Comparison of ENCODE assay signal across 1 cellular context in the genomic region with DNA sequence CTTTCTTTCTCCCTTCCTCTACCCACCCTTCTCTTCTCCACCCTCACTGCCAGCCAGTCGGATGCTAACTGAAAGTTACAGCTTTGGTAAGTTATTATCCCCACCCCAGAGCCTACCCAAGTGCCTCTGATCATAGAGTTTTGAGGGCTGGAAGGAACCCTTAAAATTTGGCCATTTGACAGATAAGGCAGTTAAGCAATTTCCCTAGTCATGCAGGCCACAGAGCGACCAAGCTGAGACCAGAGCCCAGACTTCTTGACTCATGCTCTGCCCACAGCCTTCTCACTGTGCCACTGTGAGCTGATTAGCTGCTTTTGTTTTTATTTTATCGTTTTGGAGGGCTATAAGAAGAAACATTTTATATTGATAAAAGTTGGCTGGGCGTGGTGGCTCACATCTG.
TF ChIP-seq lines count a peak whose summit lies in the region.

No MANE protein-coding gene starts in this region.

TF ChIP-seq in SK-N-SH, 30 proteins besides CTCF, POLR2A, EP300 and RAD21:
- no peak for TF ChIP-seq EZH2phosphoT487 (IDR thresholded peaks at IDR 0.05; ENCODE audit: borderline replicate concordance, low read depth)
- no peak for TF ChIP-seq FOXJ3 (CRISPR knock-in tag; IDR thresholded peaks at IDR 0.05)
- no peak for TF ChIP-seq MEF2A (IDR thresholded peaks at IDR 0.05; ENCODE audit: borderline replicate concordance, low read depth)
- no peak for TF ChIP-seq USF2 (IDR thresholded peaks at IDR 0.05; ENCODE audit: borderline replicate concordance, low read depth, low read length)
- no peak for TF ChIP-seq FOSL2 (IDR thresholded peaks at IDR 0.05; ENCODE audit: borderline replicate concordance, low read depth)
- no peak for TF ChIP-seq NFIC (IDR thresholded peaks at IDR 0.05; ENCODE audit: borderline replicate concordance)
- no peak for TF ChIP-seq TAF1 (IDR thresholded peaks at IDR 0.05; ENCODE audit: borderline replicate concordance, low read depth, low read length)
- no peak for TF ChIP-seq CHD2 (IDR thresholded peaks at IDR 0.05; ENCODE audit: low read length, partially characterized antibody)
- TF ChIP-seq GATA2 (CRISPR knock-in tag; IDR thresholded peaks at IDR 0.05), result no peak
- no peak for TF ChIP-seq PBX3 (IDR thresholded peaks at IDR 0.05)
- no peak for TF ChIP-seq POLR2AphosphoS5 (IDR thresholded peaks at IDR 0.05; ENCODE audit: low read depth, low read length)
